Comparison of ENCODE assay signal across 16 cellular contexts in the genomic region with DNA sequence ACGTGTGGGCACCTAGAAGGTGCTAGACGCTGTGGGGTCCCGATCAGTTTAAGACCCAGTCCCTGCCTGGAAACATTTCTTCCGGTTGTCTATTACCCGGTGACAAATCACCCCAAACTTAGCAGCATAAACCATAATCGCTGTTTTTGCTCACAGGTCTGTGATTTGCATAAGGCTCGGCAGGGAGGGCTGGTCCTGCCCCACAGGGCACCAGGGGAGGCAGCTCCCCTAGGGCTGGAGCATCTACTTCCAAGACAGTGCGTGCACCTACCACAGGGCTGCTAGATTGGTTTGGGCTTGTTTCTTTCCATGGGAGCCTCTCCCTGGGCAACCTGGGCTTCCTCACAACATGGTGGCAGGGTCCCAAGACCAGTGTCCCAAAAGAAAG.
"Had no signal": no experiment of that assay in that cellular context is flagged by ENCODE, and none has a peak within 500 bp of the region (broad histone marks: within the 10 kb centered on the region; RNA-seq: fewer than 3 reads in every experiment).

No MANE protein-coding gene starts in this region.

- ATAC-seq: activated CD8-positive, alpha-beta T cell treated with anti-CD3 and anti-CD28 coated beads, Interleukin-2, amount 10 ng/mL, durations not matched to agents 7 days and 5 days; activated naive CD8-positive, alpha-beta T cell treated with anti-CD3 and anti-CD28 coated beads, Interleukin-2, amount 50 U/mL, for 24 hours; gastrocnemius medialis; left lobe of liver; upper lobe of right lung had no signal

- DNase-seq: activated CD4-positive, alpha-beta T cell treated with anti-CD3 and anti-CD28 coated beads for 4 hours; activated CD8-positive, alpha-beta memory T cell treated with anti-CD3 and anti-CD28 coated beads, Interleukin-2, amount 50 U/mL, for 48 hours; activated CD8-positive, alpha-beta T cell treated with anti-CD3 and anti-CD28 coated beads, Interleukin-2, amount 10 ng/mL, durations not matched to agents 7 days and 5 days; activated naive CD4-positive, alpha-beta T cell treated with Interleukin-2 at 50 U/mL for 16 hours; activated naive CD8-positive, alpha-beta T cell treated with anti-CD3 and anti-CD28 coated beads, Interleukin-2, amount 50 U/mL, for 24 hours; colonic mucosa; gastrocnemius medialis; islet precursor cell; posterior cingulate gyrus; stimulated activated CD4-positive, alpha-beta T cell treated with anti-CD3 and anti-CD28 coated beads, Interleukin-15, amount 100 ng/mL, for 24 hours; stimulated activated CD4-positive, alpha-beta T cell treated with anti-CD3 and anti-CD28 coated beads, Interleukin-4, amount 100 ng/mL, for 24 hours; upper lobe of right lung had no signal

- H3K9me3 ChIP-seq: colonic mucosa, gastrocnemius medialis, neutrophil, upper lobe of right lung had no signal

- H3K4me3 Mint-ChIP-seq: activated CD8-positive, alpha-beta T cell treated with anti-CD3 and anti-CD28 coated beads, Interleukin-2, amount 10 ng/mL, durations not matched to agents 7 days and 5 days; activated naive CD8-positive, alpha-beta T cell treated with anti-CD3 and anti-CD28 coated beads, Interleukin-2, amount 50 U/mL, for 24 hours; activated T-helper 1 cell treated with anti-CD3 and anti-CD28 coated beads, Interleukin-12 subunit alpha, Interleukin-12 subunit beta, Interleukin-2, Interleukin-4 antibody, amounts not matched to agents 30 ng/mL and 10 ng/mL and 1 ng/mL, durations not matched to agents 14 hours and 24 hours and 36 hours; stimulated activated naive CD8-positive, alpha-beta T cell treated with anti-CD3 and anti-CD28 coated beads, Interleukin-15, Interleukin-2, amounts not matched to agents 100 ng/mL and 50 ng/mL, for 24 hours had no signal

- H3K27me3 ChIP-seq: colonic mucosa, gastrocnemius medialis, upper lobe of right lung had no signal

- H3K27ac ChIP-seq: colonic mucosa, gastrocnemius medialis, neutrophil, upper lobe of right lung had no signal

- H3K27ac Mint-ChIP-seq: activated CD8-positive, alpha-beta T cell treated with anti-CD3 and anti-CD28 coated beads, Interleukin-2, amount 10 ng/mL, durations not matched to agents 7 days and 5 days; activated naive CD8-positive, alpha-beta T cell treated with anti-CD3 and anti-CD28 coated beads, Interleukin-2, amount 50 U/mL, for 24 hours; activated T-helper 1 cell treated with anti-CD3 and anti-CD28 coated beads, Interleukin-12 subunit alpha, Interleukin-12 subunit beta, Interleukin-2, Interleukin-4 antibody, amounts not matched to agents 30 ng/mL and 10 ng/mL and 1 ng/mL, durations not matched to agents 14 hours and 24 hours and 36 hours; stimulated activated naive CD8-positive, alpha-beta T cell treated with anti-CD3 and anti-CD28 coated beads, Interleukin-15, Interleukin-2, amounts not matched to agents 100 ng/mL and 50 ng/mL, for 24 hours had no signal

- H3K9me3 Mint-ChIP-seq: activated naive CD8-positive, alpha-beta T cell treated with anti-CD3 and anti-CD28 coated beads, Interleukin-2, amount 50 U/mL, for 24 hours; activated T-helper 1 cell treated with anti-CD3 and anti-CD28 coated beads, Interleukin-12 subunit alpha, Interleukin-12 subunit beta, Interleukin-2, Interleukin-4 antibody, amounts not matched to agents 30 ng/mL and 10 ng/mL and 1 ng/mL, durations not matched to agents 14 hours and 24 hours and 36 hours; stimulated activated naive CD8-positive, alpha-beta T cell treated with anti-CD3 and anti-CD28 coated beads, Interleukin-15, Interleukin-2, amounts not matched to agents 100 ng/mL and 50 ng/mL, for 24 hours had no signal

- H3K36me3 ChIP-seq: colonic mucosa, gastrocnemius medialis, neutrophil, upper lobe of right lung had no signal

- H3K4me3 ChIP-seq: colonic mucosa, gastrocnemius medialis, upper lobe of right lung had no signal
